26 cellular contexts compared by ENCODE assay signal in genomic region chr6:13759025-13759424, GRCh38. TPM values are rescaled to one million over a fixed set of nuclear protein-coding genes. Genes with fewer than 3 reads are reported as not detected.
A peak's percentile ranks its signal among the peaks of the same experiment; 100 is the strongest.
DNase-seq lines count a peak whose midpoint lies in the region; ATAC-seq, FAIRE-seq and TF ChIP-seq lines count a peak whose summit lies in the region.
"Had no signal": no experiment of that assay in that cellular context is flagged by ENCODE, and none has a peak within 500 bp of the region (broad histone marks: within the 10 kb centered on the region; RNA-seq: fewer than 3 reads in every experiment).

No MANE protein-coding gene starts in this region.

- 40% methylated on average over 6 of the region's 6 CpGs for whole genome bisulfite sequencing in K562 (ENCODE audit: insufficient coverage, low coverage, missing lambda C conversion rate)
- WGBS in mesenchymal stem cell: 82% methylated on average over 6 of the region's 6 CpGs

- H3K79me1 ChIP-seq in mesenchymal stem cell (replicated peaks; ENCODE audit: low read length, poor library complexity, severe bottlenecking): no peaks in the 10 kb centered on the region

- H3K18ac ChIP-seq in mesenchymal stem cell (ENCODE audit: low read depth in 1 of 2, low read length in 2 of 2): no peak overlapping the region

- TF ChIP-seq RAD21 in K562 (CRISPR knock-in tag; conservative IDR thresholded peaks at IDR 0.05 in 1 of 2, IDR thresholded peaks at IDR 0.05 in 1 of 2): no peak

- H3K36me3 ChIP-seq in K562 (ENCODE audit: control insufficient read depth, insufficient read depth, low read length): no peaks in the 10 kb centered on the region
- no peaks in the 10 kb centered on the region for H3K36me3 ChIP-seq in mesenchymal stem cell (ENCODE audit: control insufficient read depth in 1 of 2, insufficient read depth in 2 of 2, low read depth in 1 of 2, low read length in 2 of 2)
- H3K36me3 ChIP-seq: BE2C had no signal

- BruUV-seq in K562 (replicated peaks; lab: Mats Ljungman, UMichigan): no TSS peak

- CTCF ChIA-PET in K562 (lab: Yijun Ruan, JAX; ENCODE audit: low intra/inter-chr PET ratio): no interaction called here

- no peaks in the 10 kb centered on the region for H3K9me3 Mint-ChIP-seq in activated naive CD8-positive, alpha-beta T cell treated with anti-CD3 and anti-CD28 coated beads, Interleukin-2, amount 10 ng/mL, durations not matched to agents 7 days and 5 days
- no peaks in the 10 kb centered on the region for H3K9me3 Mint-ChIP-seq in activated naive CD8-positive, alpha-beta T cell treated with anti-CD3 and anti-CD28 coated beads for 36 hours
- peaks cover 0 to 3% of the 10 kb centered on the region in 2 donors for H3K9me3 Mint-ChIP-seq in activated T-cell treated with anti-CD3 and anti-CD28 coated beads, Interleukin-2, amount 50 U/mL, for 72 hours
- H3K9me3 Mint-ChIP-seq: CD8-positive, alpha-beta memory T cell; HFFc6 had no signal

- H2BK5ac ChIP-seq in mesenchymal stem cell (ENCODE audit: low read depth, low read length, poor library complexity, severe bottlenecking): no peak overlapping the region

- peaks cover 4% of the 10 kb centered on the region for H3K36me3 Mint-ChIP-seq in activated naive CD8-positive, alpha-beta T cell treated with anti-CD3 and anti-CD28 coated beads, Interleukin-2, amount 10 ng/mL, durations not matched to agents 7 days and 5 days
- H3K36me3 Mint-ChIP-seq in activated naive CD8-positive, alpha-beta T cell treated with anti-CD3 and anti-CD28 coated beads for 36 hours: peaks cover 5% of the 10 kb centered on the region
- no peaks in the 10 kb centered on the region for H3K36me3 Mint-ChIP-seq in T-helper 17 cell (ENCODE audit: low read depth)
- H3K36me3 Mint-ChIP-seq in activated T-cell treated with anti-CD3 and anti-CD28 coated beads, Interleukin-2, amount 50 U/mL, for 72 hours (ENCODE audit: insufficient read depth in 2 of 2): peaks cover 3% of the 10 kb centered on the region in 2 donors
- H3K36me3 Mint-ChIP-seq: CD4-positive, CD25-positive, alpha-beta regulatory T cell; CD8-positive, alpha-beta memory T cell had no signal

- in situ Hi-C loops in K562 (cut with MboI): no loop called here

- ATAC-seq in activated naive CD8-positive, alpha-beta T cell treated with anti-CD3 and anti-CD28 coated beads, Interleukin-2, amount 10 ng/mL, durations not matched to agents 7 days and 5 days (ENCODE audit: low read depth): no peak
- ATAC-seq in T-helper 17 cell (no peak), K562 (peak; percentile 58)
- no peak for ATAC-seq in activated T-cell treated with anti-CD3 and anti-CD28 coated beads, Interleukin-2, amount 50 U/mL, for 72 hours (replicated peaks in 1 of 2)
- ATAC-seq: HCT116 had no signal

- H2AK5ac ChIP-seq in mesenchymal stem cell (ENCODE audit: low read length, severe bottlenecking): no peak overlapping the region

- no peaks in the 10 kb centered on the region for H3K27me3 Mint-ChIP-seq in activated naive CD8-positive, alpha-beta T cell treated with anti-CD3 and anti-CD28 coated beads, Interleukin-2, amount 10 ng/mL, durations not matched to agents 7 days and 5 days
- no peaks in the 10 kb centered on the region for H3K27me3 Mint-ChIP-seq in activated naive CD8-positive, alpha-beta T cell treated with anti-CD3 and anti-CD28 coated beads for 36 hours
- H3K27me3 Mint-ChIP-seq in T-helper 17 cell: no peaks in the 10 kb centered on the region
- H3K27me3 Mint-ChIP-seq in activated T-cell treated with anti-CD3 and anti-CD28 coated beads, Interleukin-2, amount 50 U/mL, for 72 hours (ENCODE audit: low read depth): no peaks in the 10 kb centered on the region
- H3K27me3 Mint-ChIP-seq: CD4-positive, CD25-positive, alpha-beta regulatory T cell had no signal

- no peak overlapping the region for H2BK15ac ChIP-seq in mesenchymal stem cell (ENCODE audit: low read depth, poor library complexity, severe bottlenecking)

- H3K9ac ChIP-seq in K562 (ENCODE audit: insufficient read depth in 1 of 2, low read depth in 2 of 2, low read length in 2 of 2): peak overlapping the region in 1 of 2 experiments; percentile 38; a peak in 1 of 4 replicates
- H3K9ac ChIP-seq in mesenchymal stem cell (ENCODE audit: low read length): no peak overlapping the region

- no peak overlapping the region for H4K8ac ChIP-seq in mesenchymal stem cell (ENCODE audit: low read length)

- POLR2A ChIA-PET in activated naive CD8-positive, alpha-beta T cell treated with anti-CD3 and anti-CD28 coated beads, Interleukin-2, amount 10 ng/mL, durations not matched to agents 7 days and 5 days (lab: Charles Lee): interaction anchor here (0.6 to 2.0 kb wide), 2 partner anchors 47 to 127 kb away, joined by 7 to 8 read pairs; partner anchors contain the start of gene RANBP9
- POLR2A ChIA-PET in K562 (lab: Yijun Ruan, JAX): interaction anchor here (0.6 to 1.6 kb wide), 4 partner anchors 10 to 213 kb away, joined by 3 to 9 read pairs (median 3); partner anchors contain the start of gene NOL7

- H3K27me3 ChIP-seq in K562 (ENCODE audit: control insufficient read depth in 2 of 2, insufficient read depth in 2 of 2, low read length in 2 of 2): peaks cover 0 to 4% of the 10 kb centered on the region in 2 experiments; a peak in 1 of 5 replicates
- H3K27me3 ChIP-seq in mesenchymal stem cell (ENCODE audit: control insufficient read depth in 1 of 2, insufficient read depth in 1 of 2, low read length in 2 of 2): no peaks in the 10 kb centered on the region
- H3K27me3 ChIP-seq: BE2C had no signal

- intact Hi-C loops in K562 (cut with micrococcal nuclease): loop anchor here (5.0 kb wide), 1 partner anchor 632 kb away; no protein-coding TSS in a partner anchor

- H3K14ac ChIP-seq in mesenchymal stem cell (ENCODE audit: low read length in 2 of 2): no peak overlapping the region

- H3K4ac ChIP-seq in mesenchymal stem cell (ENCODE audit: low read depth in 1 of 2, low read length in 2 of 2): no peak overlapping the region

- H3K4me1 Mint-ChIP-seq in activated naive CD8-positive, alpha-beta T cell treated with anti-CD3 and anti-CD28 coated beads, Interleukin-2, amount 10 ng/mL, durations not matched to agents 7 days and 5 days: peaks cover 23% of the 10 kb centered on the region
- peaks cover 28% of the 10 kb centered on the region for H3K4me1 Mint-ChIP-seq in activated naive CD8-positive, alpha-beta T cell treated with anti-CD3 and anti-CD28 coated beads for 36 hours
- peaks cover 23% of the 10 kb centered on the region for H3K4me1 Mint-ChIP-seq in T-helper 17 cell
- peaks cover 40% of the 10 kb centered on the region for H3K4me1 Mint-ChIP-seq in activated T-cell treated with anti-CD3 and anti-CD28 coated beads, Interleukin-2, amount 50 U/mL, for 72 hours (ENCODE audit: low read depth)

- peak in 1 of 3 experiments; percentile 62; a peak in 2 of 6 replicates for TF ChIP-seq CTCF in K562 (IDR thresholded peaks at IDR 0.05 in 2 of 3, conservative IDR thresholded peaks at IDR 0.05 in 1 of 3; ENCODE audit: insufficient read depth in 2 of 3, low read depth in 1 of 3, low read length in 3 of 3)

- FAIRE-seq in K562 (lab: Jason Lieb, UNC): no peak
- FAIRE-seq: A204.1, GM12892, HTR-8/SVneo had no signal

- H3K4me3 ChIP-seq in K562 (no peak overlapping the region), mesenchymal stem cell (ENCODE audit: insufficient read depth in 1 of 2, low read depth in 1 of 2, low read length in 2 of 2) (no peak overlapping the region)

- H3K27ac ChIP-seq in K562 (ENCODE audit: extremely low read depth, low read depth, low read length) (no peak overlapping the region), mesenchymal stem cell (ENCODE audit: low read length, poor library complexity, severe bottlenecking) (no peak overlapping the region)

- no peak overlapping the region for H3K23ac ChIP-seq in mesenchymal stem cell (ENCODE audit: low read length in 2 of 2)

- no peak overlapping the region for H3K4me3 Mint-ChIP-seq in activated naive CD8-positive, alpha-beta T cell treated with anti-CD3 and anti-CD28 coated beads, Interleukin-2, amount 10 ng/mL, durations not matched to agents 7 days and 5 days
- no peak overlapping the region for H3K4me3 Mint-ChIP-seq in activated naive CD8-positive, alpha-beta T cell treated with anti-CD3 and anti-CD28 coated beads for 36 hours
- H3K4me3 Mint-ChIP-seq in T-helper 17 cell: peak overlapping the region; percentile 1
- H3K4me3 Mint-ChIP-seq in activated T-cell treated with anti-CD3 and anti-CD28 coated beads, Interleukin-2, amount 50 U/mL, for 72 hours: no peak overlapping the region
- H3K4me3 Mint-ChIP-seq: CD8-positive, alpha-beta memory T cell; HFFc6; IgD-negative memory B cell had no signal

- no peak overlapping the region for H2AFZ ChIP-seq in K562 (ENCODE audit: low read depth, low read length)
- H2AFZ ChIP-seq in mesenchymal stem cell (ENCODE audit: low read depth, low read length): no peak overlapping the region

- no peaks in the 10 kb centered on the region for H3K79me2 ChIP-seq in K562 (ENCODE audit: control insufficient read depth, insufficient read depth, low read length)

- H3K4me1 ChIP-seq in K562 (replicated peaks in 1 of 2; ENCODE audit: control insufficient read depth in 2 of 2, insufficient read depth in 2 of 2, low read length in 2 of 2) (no peaks in the 10 kb centered on the region), mesenchymal stem cell (ENCODE audit: control insufficient read depth, insufficient read depth, low read depth, low read length) (no peaks in the 10 kb centered on the region)
- H3K4me1 ChIP-seq: BE2C had no signal

- H3K9me3 ChIP-seq in T-helper 17 cell (ENCODE audit: control insufficient read depth, low read length, poor library complexity, severe bottlenecking) (no peaks in the 10 kb centered on the region), K562 (replicated peaks; ENCODE audit: control insufficient read depth, insufficient read depth, low read depth, low read length) (no peaks in the 10 kb centered on the region), mesenchymal stem cell (ENCODE audit: control insufficient read depth, low read length) (no peaks in the 10 kb centered on the region)
- H3K9me3 ChIP-seq: BE2C had no signal

- H3K4me2 ChIP-seq in K562 (ENCODE audit: insufficient read depth, low read length): no peak overlapping the region
- no peak overlapping the region for H3K4me2 ChIP-seq in mesenchymal stem cell (ENCODE audit: low read length, poor library complexity, severe bottlenecking)

- no peaks in the 10 kb centered on the region for H4K20me1 ChIP-seq in K562 (replicated peaks; ENCODE audit: control insufficient read depth, insufficient read depth, low read length)

- TF ChIP-seq EP300 in K562 (IDR thresholded peaks at IDR 0.05; ENCODE audit: low read length): no peak

- TF ChIP-seq POLR2A in K562 (conservative IDR thresholded peaks at IDR 0.05): no peak

- peak overlapping the region in 1 of 2 experiments; percentile 52 for H2BK12ac ChIP-seq in mesenchymal stem cell (ENCODE audit: low read length in 2 of 2)

- no peak for DNase-seq in activated naive CD8-positive, alpha-beta T cell treated with anti-CD3 and anti-CD28 coated beads, Interleukin-2, amount 10 ng/mL, durations not matched to agents 7 days and 5 days
- no peak for DNase-seq in activated naive CD8-positive, alpha-beta T cell treated with anti-CD3 and anti-CD28 coated beads for 36 hours
- DNase-seq in T-helper 17 cell (no peak), K562 (ENCODE audit: extremely low read depth in 1 of 4, low spot score in 3 of 4) (no peak), mesenchymal stem cell (no peak), NCI-H774 (lab: John Stamatoyannopoulos, UW) (no peak), EL (no peak)
- DNase-seq in activated T-cell treated with anti-CD3 and anti-CD28 coated beads, Interleukin-2, amount 50 U/mL, for 72 hours: no peak
- DNase-seq: ACHN; BE2C; C1 segment of cervical spinal cord; CD4-positive, CD25-positive, alpha-beta regulatory T cell; CD8-positive, alpha-beta memory T cell; COR-L47; DMS 273 treated with DMSO at 0.1 percent for 48 hours; DMS53; DND-41; GDM1; GOT3; H7; HFFc6 had no signal

- H3K27ac Mint-ChIP-seq in activated naive CD8-positive, alpha-beta T cell treated with anti-CD3 and anti-CD28 coated beads, Interleukin-2, amount 10 ng/mL, durations not matched to agents 7 days and 5 days: peak overlapping the region; percentile 37
- no peak overlapping the region for H3K27ac Mint-ChIP-seq in activated naive CD8-positive, alpha-beta T cell treated with anti-CD3 and anti-CD28 coated beads for 36 hours
- H3K27ac Mint-ChIP-seq in T-helper 17 cell: peak overlapping the region; percentile 66
- H3K27ac Mint-ChIP-seq in activated T-cell treated with anti-CD3 and anti-CD28 coated beads, Interleukin-2, amount 50 U/mL, for 72 hours: no peak overlapping the region
- H3K27ac Mint-ChIP-seq: HFFc6, IgD-negative memory B cell had no signal

- H2BK120ac ChIP-seq in mesenchymal stem cell (ENCODE audit: low read depth, low read length): no peak overlapping the region

- H4K91ac ChIP-seq in mesenchymal stem cell (ENCODE audit: low read length): peak overlapping the region; percentile 71

- no peaks in the 10 kb centered on the region for H3K9me1 ChIP-seq in K562 (ENCODE audit: control insufficient read depth, insufficient read depth, low read length)

RNA-seq across cellular contexts. Expression of gene RANBP9, which starts 47.4 kb away (rescaled TPM):
- total RNA-seq in activated naive CD8-positive, alpha-beta T cell treated with anti-CD3 and anti-CD28 coated beads, Interleukin-2, amount 10 ng/mL, durations not matched to agents 7 days and 5 days: 10 to 100 TPM; 55.3 to 56.3 TPM
- 10 to 100 TPM; 54.9 to 56.5 TPM for total RNA-seq in activated naive CD8-positive, alpha-beta T cell treated with anti-CD3 and anti-CD28 coated beads for 36 hours
- total RNA-seq in T-helper 17 cell: 10 to 100 TPM; 74.4 to 99.9 TPM
- 23.7 and 84.5 TPM in 2 replicates for total RNA-seq in K562 (2011; cell fraction: chromatin; rRNA removed; ENCODE audit: low replicate concordance)
- total RNA-seq in K562 (2011; cell fraction: nucleolus; rRNA removed): 11.0 and 16.3 TPM in 2 replicates
- 31.1 and 32.8 TPM in 2 replicates for total RNA-seq in K562 (2011; cell fraction: nucleoplasm; rRNA removed)
- 34.7 and 36.4 TPM in 2 replicates for total RNA-seq in K562 (2014; rRNA removed)
- 64.8 and 74.0 TPM in 2 replicates for total RNA-seq in K562 (2014; rRNA removed; fragmentation: Illumina TruSeq; extraction: Trizol)
- total RNA-seq in K562 (2015; rRNA removed; fragmentation: Illumina TruSeq; extraction: Trizol): 60.3 and 61.5 TPM in 2 replicates
- total RNA-seq in K562 (2021): 80.4 and 87.0 TPM in 2 replicates
- 54.2 and 83.6 TPM in 2 replicates for polyA plus RNA-seq in K562 (2011; rRNA removed)
- 30.0 and 36.4 TPM in 2 replicates for polyA plus RNA-seq in K562 (2011; cell fraction: cytosol; rRNA removed)
- 43.2 and 52.8 TPM in 2 replicates for polyA plus RNA-seq in K562 (2011; cell fraction: nucleus; rRNA removed)
- 68.7 and 70.4 TPM in 2 replicates for polyA plus RNA-seq in K562 (2012)
- 124 and 130 TPM in 2 replicates for polyA plus RNA-seq in K562 (2014; fragmentation: Illumina TruSeq; extraction: Trizol)
- polyA plus RNA-seq in K562 (2014; fragmentation: Nextera tagmentation; extraction: Ambion mirVana): 10 to 100 TPM; 27.5 to 31.2 TPM
- polyA plus RNA-seq in K562 (2014; rRNA removed): 51.2 and 53.5 TPM in 2 replicates
- 126 and 143 TPM in 2 replicates for polyA minus RNA-seq in K562 (2011; rRNA and poly(A)+ RNA removed)
- 54.5 and 56.1 TPM in 2 replicates for polyA minus RNA-seq in K562 (2011; cell fraction: cytosol; rRNA and poly(A)+ RNA removed)
- 19.8 and 32.3 TPM in 2 replicates for polyA minus RNA-seq in K562 (2011; cell fraction: nucleus; rRNA and poly(A)+ RNA removed)
- 26.2 TPM for polyA plus RNA-seq in mesenchymal stem cell (2013, experiment 1 of 2)
- 27.2 TPM for polyA plus RNA-seq in mesenchymal stem cell (2013, experiment 2 of 2)
- 10 to 100 TPM; 74.9 to 78.0 TPM for total RNA-seq in activated T-cell treated with anti-CD3 and anti-CD28 coated beads, Interleukin-2, amount 50 U/mL, for 72 hours

RNA-seq across cellular contexts. Expression of gene MCUR1, which starts 55.3 kb away (rescaled TPM):
- total RNA-seq in activated naive CD8-positive, alpha-beta T cell treated with anti-CD3 and anti-CD28 coated beads, Interleukin-2, amount 10 ng/mL, durations not matched to agents 7 days and 5 days: 10 to 100 TPM; 16.4 to 18.4 TPM
- total RNA-seq in activated naive CD8-positive, alpha-beta T cell treated with anti-CD3 and anti-CD28 coated beads for 36 hours: 10 to 100 TPM; 42.1 to 45.5 TPM
- total RNA-seq in T-helper 17 cell: 10 to 100 TPM; 10.2 to 22.3 TPM
- 9.3 and 14.6 TPM in 2 replicates for total RNA-seq in K562 (2011; cell fraction: chromatin; rRNA removed; ENCODE audit: low replicate concordance)
- 7.3 and 8.6 TPM in 2 replicates for total RNA-seq in K562 (2011; cell fraction: nucleolus; rRNA removed)
- total RNA-seq in K562 (2011; cell fraction: nucleoplasm; rRNA removed): 14.8 and 27.5 TPM in 2 replicates
- 42.2 and 42.5 TPM in 2 replicates for total RNA-seq in K562 (2014; rRNA removed)
- total RNA-seq in K562 (2014; rRNA removed; fragmentation: Illumina TruSeq; extraction: Trizol): 46.8 and 52.6 TPM in 2 replicates
- total RNA-seq in K562 (2015; rRNA removed; fragmentation: Illumina TruSeq; extraction: Trizol): 52.9 and 55.5 TPM in 2 replicates
- 60.2 and 62.6 TPM in 2 replicates for total RNA-seq in K562 (2021)
- 20.5 and 27.9 TPM in 2 replicates for polyA plus RNA-seq in K562 (2011; rRNA removed)
- 17.9 and 19.6 TPM in 2 replicates for polyA plus RNA-seq in K562 (2011; cell fraction: cytosol; rRNA removed)
- 5.9 and 6.6 TPM in 2 replicates for polyA plus RNA-seq in K562 (2011; cell fraction: nucleus; rRNA removed)
- 27.9 and 32.3 TPM in 2 replicates for polyA plus RNA-seq in K562 (2012)
- polyA plus RNA-seq in K562 (2014; fragmentation: Illumina TruSeq; extraction: Trizol): 28.8 and 34.6 TPM in 2 replicates
- polyA plus RNA-seq in K562 (2014; fragmentation: Nextera tagmentation; extraction: Ambion mirVana): 1 to 10 TPM; 5.1 to 7.7 TPM
- polyA plus RNA-seq in K562 (2014; rRNA removed): 35.4 and 41.4 TPM in 2 replicates
- 22.3 and 25.4 TPM in 2 replicates for polyA minus RNA-seq in K562 (2011; rRNA and poly(A)+ RNA removed)
- polyA minus RNA-seq in K562 (2011; cell fraction: cytosol; rRNA and poly(A)+ RNA removed): 12.9 and 13.6 TPM in 2 replicates
- polyA minus RNA-seq in K562 (2011; cell fraction: nucleus; rRNA and poly(A)+ RNA removed): 5.7 and 7.9 TPM in 2 replicates
- polyA plus RNA-seq in mesenchymal stem cell (2013, experiment 1 of 2): 12.2 TPM
- polyA plus RNA-seq in mesenchymal stem cell (2013, experiment 2 of 2): 12.3 TPM
- 10 to 100 TPM; 24.8 to 31.6 TPM for total RNA-seq in activated T-cell treated with anti-CD3 and anti-CD28 coated beads, Interleukin-2, amount 50 U/mL, for 72 hours

Comparison
In these comparisons a context has a peak if more than half of its experiments do, and no peak if none do; other contexts are left out.
1. H3K27ac Mint-ChIP-seq: peak in activated naive CD8-positive, alpha-beta T cell treated with anti-CD3 and anti-CD28 coated beads, Interleukin-2, amount 10 ng/mL, durations not matched to agents 7 days and 5 days (single experiment) and T-helper 17 cell (single experiment); none in activated naive CD8-positive, alpha-beta T cell treated with anti-CD3 and anti-CD28 coated beads for 36 hours (single experiment) and activated T-cell treated with anti-CD3 and anti-CD28 coated beads, Interleukin-2, amount 50 U/mL, for 72 hours (single experiment).